ENCODE assay signal across 1 cellular context in the genomic region with DNA sequence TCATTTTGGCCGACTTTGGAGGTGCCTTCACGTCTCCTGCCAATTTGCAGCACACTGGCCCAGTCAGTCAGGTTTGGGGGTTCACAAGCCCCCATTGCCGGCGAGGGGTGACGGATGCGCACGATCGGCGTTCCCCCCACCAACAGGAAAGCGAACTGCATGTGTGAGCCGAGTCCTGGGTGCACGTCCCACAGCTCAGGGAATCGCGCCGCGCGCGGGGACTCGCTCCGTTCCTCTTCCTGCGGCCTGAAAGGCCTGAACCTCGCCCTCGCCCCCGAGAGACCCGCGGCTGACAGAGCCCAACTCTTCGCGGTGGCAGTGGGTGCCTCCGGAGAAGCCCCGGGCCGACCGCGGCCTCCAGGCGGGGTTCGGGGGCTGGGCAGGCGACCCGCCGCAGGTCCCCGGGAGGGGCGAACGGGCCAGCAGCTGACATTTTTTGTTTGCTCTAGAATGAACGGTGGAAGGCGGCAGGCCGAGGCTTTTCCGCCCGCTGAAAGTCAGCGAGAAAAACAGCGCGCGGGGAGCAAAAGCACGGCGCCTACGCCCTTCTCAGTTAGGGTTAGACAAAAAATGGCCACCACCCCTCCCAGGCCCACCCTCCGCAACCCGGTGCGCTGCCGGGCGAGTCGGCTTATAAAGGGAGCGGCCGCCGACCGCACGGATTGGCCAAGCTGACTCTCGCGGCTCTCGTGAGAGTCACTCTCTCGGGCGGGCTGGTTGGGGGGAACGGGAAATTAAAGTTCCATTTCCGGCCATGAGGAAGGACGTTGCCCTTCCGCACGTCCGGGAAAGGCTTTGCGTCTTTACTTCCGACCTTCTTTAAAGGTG.
TF ChIP-seq lines count a peak whose summit lies in the region.

A gene (minus strand): TSS at position 608 of the 828 bp plus-strand sequence.

TF ChIP-seq in Ishikawa, 13 proteins besides CTCF, POLR2A, EP300 and RAD21 (continued from another document):
- TF ChIP-seq TCF12 (IDR thresholded peaks at IDR 0.05; ENCODE audit: low read depth), result peak; percentile 30; the same call in 1 of the 2 replicates
TF ChIP-seq in Ishikawa: peak in this region for 7.
